Comparison of ENCODE assay signal across 16 cellular contexts in genomic region chr15:67201136-67201535, GRCh38. TPM values are rescaled to one million over a fixed set of nuclear protein-coding genes. Genes with fewer than 3 reads are reported as not detected.
DNase-seq lines count a peak whose midpoint lies in the region; ATAC-seq and TF ChIP-seq lines count a peak whose summit lies in the region.
"Had no signal": no experiment of that assay in that cellular context is flagged by ENCODE, and none has a peak within 500 bp of the region (broad histone marks: within the 10 kb centered on the region; RNA-seq: fewer than 3 reads in every experiment).

No MANE protein-coding gene starts in this region.

- H3K36me3 ChIP-seq in kidney epithelial cell (ENCODE audit: control insufficient read depth, insufficient read depth, low read length), result no peaks in the 10 kb centered on the region

- no peaks in the 10 kb centered on the region for H3K27me3 ChIP-seq in kidney epithelial cell (ENCODE audit: control insufficient read depth, insufficient read depth, low read length)

- peaks cover 10% of the 10 kb centered on the region for H3K4me1 Mint-ChIP-seq in activated naive CD4-positive, alpha-beta T cell treated with anti-CD3 and anti-CD28 coated beads, Interleukin-2, amount 50 U/mL, for 24 hours
- peaks cover 19% of the 10 kb centered on the region for H3K4me1 Mint-ChIP-seq in activated naive CD4-positive, alpha-beta T cell treated with anti-CD3 and anti-CD28 coated beads, Interleukin-2, amount 10 ng/mL, durations not matched to agents 7 days and 5 days
- H3K4me1 Mint-ChIP-seq in type B pancreatic cell (ENCODE audit: unreplicated experiment), result peaks cover 23% of the 10 kb centered on the region

- DNase-seq in activated naive CD4-positive, alpha-beta T cell treated with anti-CD3 and anti-CD28 coated beads, Interleukin-2, amount 10 ng/mL, durations not matched to agents 7 days and 5 days, result no peak
- DNase-seq in SKM-1 treated with dmso at 0.1 percent for 144 hours (lab: John Stamatoyannopoulos, UW; ENCODE audit: unreplicated experiment) (peak; percentile 57), kidney epithelial cell (ENCODE audit: low read depth) (peak; percentile 35), type B pancreatic cell (ENCODE audit: extremely low spot score, unreplicated experiment) (no peak), SHP77 treated with DMSO at 0.1 percent for 48 hours (lab: John Stamatoyannopoulos, UW) (no peak)
- DNase-seq: activated naive CD4-positive, alpha-beta T cell treated with anti-CD3 and anti-CD28 coated beads for 36 hours; cerebellar nuclear complex; left colon; naive thymus-derived CD4-positive, alpha-beta T cell; NCI-H524 had no signal

- ATAC-seq in GM18907 (IDR thresholded peaks at IDR 0.05; ENCODE audit: unreplicated experiment), result no peak
- no peak for ATAC-seq in GM21381 (IDR thresholded peaks at IDR 0.05; ENCODE audit: unreplicated experiment)
- ATAC-seq: A549; left colon; naive thymus-derived CD4-positive, alpha-beta T cell; sciatic nerve had no signal

- no peaks in the 10 kb centered on the region for H3K9me3 Mint-ChIP-seq in activated naive CD4-positive, alpha-beta T cell treated with anti-CD3 and anti-CD28 coated beads, Interleukin-2, amount 50 U/mL, for 24 hours
- no peaks in the 10 kb centered on the region for H3K9me3 Mint-ChIP-seq in activated naive CD4-positive, alpha-beta T cell treated with anti-CD3 and anti-CD28 coated beads, Interleukin-2, amount 10 ng/mL, durations not matched to agents 7 days and 5 days
- H3K9me3 Mint-ChIP-seq in type B pancreatic cell, result no peaks in the 10 kb centered on the region
- H3K9me3 Mint-ChIP-seq: activated naive CD4-positive, alpha-beta T cell treated with anti-CD3 and anti-CD28 coated beads for 36 hours; IgD-negative memory B cell; naive thymus-derived CD4-positive, alpha-beta T cell had no signal

- peaks cover 26% of the 10 kb centered on the region for H3K36me3 Mint-ChIP-seq in activated naive CD4-positive, alpha-beta T cell treated with anti-CD3 and anti-CD28 coated beads, Interleukin-2, amount 50 U/mL, for 24 hours
- peaks cover 69% of the 10 kb centered on the region for H3K36me3 Mint-ChIP-seq in activated naive CD4-positive, alpha-beta T cell treated with anti-CD3 and anti-CD28 coated beads, Interleukin-2, amount 10 ng/mL, durations not matched to agents 7 days and 5 days
- H3K36me3 Mint-ChIP-seq in type B pancreatic cell, result peaks cover 45% of the 10 kb centered on the region

- H3K4me3 Mint-ChIP-seq in activated naive CD4-positive, alpha-beta T cell treated with anti-CD3 and anti-CD28 coated beads, Interleukin-2, amount 50 U/mL, for 24 hours, result no peak overlapping the region
- no peak overlapping the region for H3K4me3 Mint-ChIP-seq in activated naive CD4-positive, alpha-beta T cell treated with anti-CD3 and anti-CD28 coated beads, Interleukin-2, amount 10 ng/mL, durations not matched to agents 7 days and 5 days
- H3K4me3 Mint-ChIP-seq in type B pancreatic cell, result no peak overlapping the region
- H3K4me3 Mint-ChIP-seq: activated naive CD4-positive, alpha-beta T cell treated with anti-CD3 and anti-CD28 coated beads for 36 hours; IgD-negative memory B cell; naive thymus-derived CD4-positive, alpha-beta T cell had no signal

- no peak overlapping the region for H3K4me3 ChIP-seq in kidney epithelial cell (ENCODE audit: low read depth, low read length)
- H3K4me3 ChIP-seq: A549 had no signal

- no peak for TF ChIP-seq CTCF in kidney epithelial cell (IDR thresholded peaks at IDR 0.05; ENCODE audit: insufficient read depth, low read length, poor library complexity, severe bottlenecking)
- TF ChIP-seq CTCF in type B pancreatic cell (conservative IDR thresholded peaks at IDR 0.05), result no peak

- H3K27me3 Mint-ChIP-seq in activated naive CD4-positive, alpha-beta T cell treated with anti-CD3 and anti-CD28 coated beads, Interleukin-2, amount 50 U/mL, for 24 hours, result no peaks in the 10 kb centered on the region
- no peaks in the 10 kb centered on the region for H3K27me3 Mint-ChIP-seq in activated naive CD4-positive, alpha-beta T cell treated with anti-CD3 and anti-CD28 coated beads, Interleukin-2, amount 10 ng/mL, durations not matched to agents 7 days and 5 days
- H3K27me3 Mint-ChIP-seq in type B pancreatic cell, result no peaks in the 10 kb centered on the region
- H3K27me3 Mint-ChIP-seq: IgD-negative memory B cell; naive thymus-derived CD4-positive, alpha-beta T cell had no signal

- CTCF ChIA-PET in activated naive CD4-positive, alpha-beta T cell treated with anti-CD3 and anti-CD28 coated beads, Interleukin-2, amount 10 ng/mL, durations not matched to agents 7 days and 5 days (lab: Charles Lee), result interaction anchor here (0.7 kb wide), 1 partner anchor 278 kb away, joined by 3 read pairs; no protein-coding TSS in a partner anchor

- H3K27ac Mint-ChIP-seq in activated naive CD4-positive, alpha-beta T cell treated with anti-CD3 and anti-CD28 coated beads, Interleukin-2, amount 50 U/mL, for 24 hours, result peak overlapping the region; percentile 6
- H3K27ac Mint-ChIP-seq in activated naive CD4-positive, alpha-beta T cell treated with anti-CD3 and anti-CD28 coated beads, Interleukin-2, amount 10 ng/mL, durations not matched to agents 7 days and 5 days, result no peak overlapping the region
- peak overlapping the region; percentile 38 for H3K27ac Mint-ChIP-seq in type B pancreatic cell
- H3K27ac Mint-ChIP-seq: activated naive CD4-positive, alpha-beta T cell treated with anti-CD3 and anti-CD28 coated beads for 36 hours had no signal

RNA-seq across cellular contexts. Expression of gene AAGAB, which starts 53.3 kb away (rescaled TPM):
- total RNA-seq in kidney epithelial cell (48.2 and 52.4 TPM in 2 replicates), type B pancreatic cell (ENCODE audit: low replicate concordance) (48.4 and 50.9 TPM in 2 replicates)

RNA-seq across cellular contexts. Expression of gene IQCH, which starts 53.5 kb away (rescaled TPM):
- total RNA-seq in kidney epithelial cell (3.0 and 6.3 TPM in 2 replicates), type B pancreatic cell (ENCODE audit: low replicate concordance) (1.00 and 2.0 TPM in 2 replicates)

Comparison
In these comparisons a context has a peak if more than half of its experiments do, and no peak if none do; other contexts are left out.
1. DNase-seq: peak in SKM-1 treated with dmso at 0.1 percent for 144 hours (single experiment) and kidney epithelial cell (single experiment); none in activated naive CD4-positive, alpha-beta T cell treated with anti-CD3 and anti-CD28 coated beads, Interleukin-2, amount 10 ng/mL, durations not matched to agents 7 days and 5 days (single experiment), type B pancreatic cell (single experiment) and SHP77 treated with DMSO at 0.1 percent for 48 hours (single experiment).